Comparison of ENCODE assay signal across 13 cellular contexts in the genomic region with DNA sequence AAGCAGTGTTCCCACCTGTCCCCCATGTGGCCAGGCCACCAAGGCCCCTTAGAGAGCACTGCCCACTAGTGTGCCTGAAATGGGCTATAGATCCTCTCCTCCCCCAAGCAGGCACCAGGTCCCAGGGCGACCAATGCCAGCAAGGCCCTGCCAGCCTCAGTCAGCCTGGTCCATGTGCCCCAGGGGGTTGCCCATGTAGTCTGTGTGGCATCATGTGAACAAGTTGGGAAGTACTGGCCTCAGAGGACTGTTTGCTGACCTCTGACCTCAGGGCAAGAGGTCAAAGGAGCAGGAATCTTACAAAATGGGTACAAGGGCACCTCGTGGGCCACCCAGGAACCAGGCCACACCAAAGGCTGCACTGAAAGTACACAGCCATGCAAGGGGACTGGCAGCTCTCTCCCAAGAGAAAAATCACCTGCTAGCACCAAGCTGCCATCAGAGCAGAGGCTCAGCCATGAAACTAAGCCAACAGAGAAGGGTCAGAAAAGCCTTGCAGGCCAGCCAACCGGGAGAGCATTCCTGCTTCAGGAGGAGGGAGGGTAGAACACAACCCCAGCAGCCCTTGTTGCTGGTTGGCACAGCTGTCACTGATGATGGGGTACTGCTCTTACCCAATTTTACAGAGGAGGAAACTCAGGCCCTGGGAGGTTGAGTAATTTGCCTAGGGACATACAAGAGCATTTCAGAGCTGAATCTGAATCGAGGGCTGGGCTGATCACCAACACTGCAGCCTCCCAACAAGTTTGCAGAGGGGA. TPM values are rescaled to one million over a fixed set of nuclear protein-coding genes. Genes with fewer than 3 reads are reported as not detected.
DNase-seq lines count a peak whose midpoint lies in the region; ATAC-seq and TF ChIP-seq lines count a peak whose summit lies in the region.
"Had no signal": no experiment of that assay in that cellular context is flagged by ENCODE, and none has a peak within 500 bp of the region (broad histone marks: within the 10 kb centered on the region; RNA-seq: fewer than 3 reads in every experiment).

No MANE protein-coding gene starts in this region.

- intact Hi-C loops in activated CD4-positive, alpha-beta memory T cell treated with anti-CD3 and anti-CD28 coated beads for 36 hours (cut with micrococcal nuclease): no loop called here
- intact Hi-C loops in gastrocnemius medialis (cut with DNase I; ENCODE audit: low total_unique reads): no loop called here
- intact Hi-C loops in ascending aorta (cut with DNase I): no loop called here

- no peak for TF ChIP-seq CTCF in gastrocnemius medialis (IDR thresholded peaks at IDR 0.05 in 4 of 5, conservative IDR thresholded peaks at IDR 0.05 in 1 of 5)
- TF ChIP-seq CTCF in ascending aorta (IDR thresholded peaks at IDR 0.05): no peak

- DNase-seq in activated CD4-positive, alpha-beta memory T cell treated with anti-CD3 and anti-CD28 coated beads for 36 hours: no peak
- no peak for DNase-seq in activated CD4-positive, alpha-beta memory T cell treated with anti-CD3 and anti-CD28 coated beads, Interleukin-2, amount 10 ng/mL, durations not matched to agents 7 days and 5 days
- DNase-seq in RPMI7951 (ENCODE audit: low read depth) (peak; percentile 60), fibroblast of gingiva (ENCODE audit: low read depth) (peak; percentile 96), gastrocnemius medialis (peak in 1 of 2 donors; percentile 64), cerebellar nuclear complex (lab: John Stamatoyannopoulos, UW) (no peak), NCI-H2107 (lab: John Stamatoyannopoulos, UW) (no peak), ascending aorta (ENCODE audit: low spot score in 2 of 2) (no peak)
- DNase-seq: activated effector memory CD4-positive, alpha-beta T cell treated with Interleukin-2 at 50 U/mL for 16 hours; kidney; NCI-H1436 treated with DMSO at 0.1 percent for 48 hours; stimulated activated naive CD4-positive, alpha-beta T cell had no signal

- no peaks in the 10 kb centered on the region for H3K27me3 ChIP-seq in gastrocnemius medialis
- H3K27me3 ChIP-seq in ascending aorta: no peaks in the 10 kb centered on the region

- H3K9me3 ChIP-seq in gastrocnemius medialis (no peaks in the 10 kb centered on the region), ascending aorta (no peaks in the 10 kb centered on the region)

- H3K36me3 ChIP-seq in gastrocnemius medialis (no peaks in the 10 kb centered on the region), ascending aorta (no peaks in the 10 kb centered on the region)

- H3K4me3 ChIP-seq in gastrocnemius medialis (no peak overlapping the region), ascending aorta (no peak overlapping the region)
- H3K4me3 ChIP-seq: SK-N-MC had no signal

- peaks cover 0 to 13% of the 10 kb centered on the region in 2 donors for H3K4me1 ChIP-seq in gastrocnemius medialis
- H3K4me1 ChIP-seq in ascending aorta: no peaks in the 10 kb centered on the region

- H3K27me3 Mint-ChIP-seq in activated CD4-positive, alpha-beta memory T cell treated with anti-CD3 and anti-CD28 coated beads for 36 hours: no peaks in the 10 kb centered on the region
- no peaks in the 10 kb centered on the region for H3K27me3 Mint-ChIP-seq in activated CD4-positive, alpha-beta memory T cell treated with anti-CD3 and anti-CD28 coated beads, Interleukin-2, amount 10 ng/mL, durations not matched to agents 7 days and 5 days

- H3K4me3 Mint-ChIP-seq in activated CD4-positive, alpha-beta memory T cell treated with anti-CD3 and anti-CD28 coated beads for 36 hours: no peak overlapping the region
- no peak overlapping the region for H3K4me3 Mint-ChIP-seq in activated CD4-positive, alpha-beta memory T cell treated with anti-CD3 and anti-CD28 coated beads, Interleukin-2, amount 10 ng/mL, durations not matched to agents 7 days and 5 days

- peaks cover 40% of the 10 kb centered on the region for H3K4me1 Mint-ChIP-seq in activated CD4-positive, alpha-beta memory T cell treated with anti-CD3 and anti-CD28 coated beads for 36 hours (ENCODE audit: low read depth)
- peaks cover 61% of the 10 kb centered on the region for H3K4me1 Mint-ChIP-seq in activated CD4-positive, alpha-beta memory T cell treated with anti-CD3 and anti-CD28 coated beads, Interleukin-2, amount 10 ng/mL, durations not matched to agents 7 days and 5 days

- no peaks in the 10 kb centered on the region for H3K9me3 Mint-ChIP-seq in activated CD4-positive, alpha-beta memory T cell treated with anti-CD3 and anti-CD28 coated beads for 36 hours
- no peaks in the 10 kb centered on the region for H3K9me3 Mint-ChIP-seq in activated CD4-positive, alpha-beta memory T cell treated with anti-CD3 and anti-CD28 coated beads, Interleukin-2, amount 10 ng/mL, durations not matched to agents 7 days and 5 days

- peak overlapping the region; percentile 87 for H3K27ac Mint-ChIP-seq in activated CD4-positive, alpha-beta memory T cell treated with anti-CD3 and anti-CD28 coated beads for 36 hours
- no peak overlapping the region for H3K27ac Mint-ChIP-seq in activated CD4-positive, alpha-beta memory T cell treated with anti-CD3 and anti-CD28 coated beads, Interleukin-2, amount 10 ng/mL, durations not matched to agents 7 days and 5 days

- CTCF ChIA-PET in activated CD4-positive, alpha-beta memory T cell treated with anti-CD3 and anti-CD28 coated beads for 36 hours (lab: Charles Lee): interaction anchor here (1.1 to 1.5 kb wide), 2 partner anchors 23 to 68 kb away, joined by 3 to 8 read pairs; no protein-coding TSS in a partner anchor
- CTCF ChIA-PET in activated CD4-positive, alpha-beta memory T cell treated with anti-CD3 and anti-CD28 coated beads, Interleukin-2, amount 10 ng/mL, durations not matched to agents 7 days and 5 days (lab: Charles Lee): interaction anchor here (0.8 to 1.5 kb wide), 3 partner anchors 11 to 23 kb away, joined by 3 to 6 read pairs (median 3); no protein-coding TSS in a partner anchor

- H3K27ac ChIP-seq in gastrocnemius medialis: peak overlapping the region; percentile 39 to 81 (median 54)
- no peak overlapping the region for H3K27ac ChIP-seq in ascending aorta
- H3K27ac ChIP-seq: SK-N-MC had no signal

- POLR2A ChIA-PET in activated CD4-positive, alpha-beta memory T cell treated with anti-CD3 and anti-CD28 coated beads for 36 hours (lab: Charles Lee): interaction anchor here (0.9 to 2.2 kb wide), 4 partner anchors 11 to 35 kb away, joined by 3 to 10 read pairs (median 6); no protein-coding TSS in a partner anchor
- POLR2A ChIA-PET in activated CD4-positive, alpha-beta memory T cell treated with anti-CD3 and anti-CD28 coated beads, Interleukin-2, amount 10 ng/mL, durations not matched to agents 7 days and 5 days (lab: Charles Lee): interaction anchor here (0.9 to 1.3 kb wide), 4 partner anchors 10 to 146 kb away, joined by 3 to 6 read pairs (median 4); partner anchors contain the start of gene BLM

- peak; percentile 63 to 70 for ATAC-seq in gastrocnemius medialis

- H3K36me3 Mint-ChIP-seq in activated CD4-positive, alpha-beta memory T cell treated with anti-CD3 and anti-CD28 coated beads for 36 hours: no peaks in the 10 kb centered on the region
- H3K36me3 Mint-ChIP-seq in activated CD4-positive, alpha-beta memory T cell treated with anti-CD3 and anti-CD28 coated beads, Interleukin-2, amount 10 ng/mL, durations not matched to agents 7 days and 5 days (ENCODE audit: low read depth): no peaks in the 10 kb centered on the region

- no peak for TF ChIP-seq POLR2A in gastrocnemius medialis (IDR thresholded peaks at IDR 0.05)

- in situ Hi-C loops in gastrocnemius medialis (cut with MboI; ENCODE audit: low sequenced_read_pairs in 4 of 4): no loop called here

RNA-seq across cellular contexts. Expression of gene FURIN, which starts 5.2 kb away (rescaled TPM):
- 100 to 1,000 TPM; 576 to 590 TPM for total RNA-seq in activated CD4-positive, alpha-beta memory T cell treated with anti-CD3 and anti-CD28 coated beads for 36 hours
- total RNA-seq in activated CD4-positive, alpha-beta memory T cell treated with anti-CD3 and anti-CD28 coated beads, Interleukin-2, amount 10 ng/mL, durations not matched to agents 7 days and 5 days: 100 to 1,000 TPM; 550 to 553 TPM
- 20.4 and 32.5 TPM in 2 replicates for total RNA-seq in RPMI7951 (2014; rRNA removed; shearing (Covaris generic))
- 100 to 1,000 TPM in 3 of 4 donors, 10 to 100 TPM in 1; 76.7 to 159 (median 118) TPM for total RNA-seq in gastrocnemius medialis
- total RNA-seq in ascending aorta: 86.3 TPM

RNA-seq across cellular contexts. Expression of gene FES, which starts 21.2 kb away (rescaled TPM):
- 10 to 100 TPM; 18.0 to 21.1 TPM for total RNA-seq in activated CD4-positive, alpha-beta memory T cell treated with anti-CD3 and anti-CD28 coated beads for 36 hours
- 10 to 100 TPM; 31.2 to 32.4 TPM for total RNA-seq in activated CD4-positive, alpha-beta memory T cell treated with anti-CD3 and anti-CD28 coated beads, Interleukin-2, amount 10 ng/mL, durations not matched to agents 7 days and 5 days
- 3.5 and 4.7 TPM in 2 replicates for total RNA-seq in RPMI7951 (2014; rRNA removed; shearing (Covaris generic))
- total RNA-seq in gastrocnemius medialis: 10 to 100 TPM in 2 of 4 donors, 1 to 10 TPM in 2; 5.3 to 13.5 (median 10.1) TPM
- 65.1 TPM for total RNA-seq in ascending aorta

RNA-seq across cellular contexts. Expression of gene MAN2A2, which starts 40.0 kb away (rescaled TPM):
- 10 to 100 TPM; 98.1 to 99.2 TPM for total RNA-seq in activated CD4-positive, alpha-beta memory T cell treated with anti-CD3 and anti-CD28 coated beads for 36 hours
- 100 to 1,000 TPM; 132 to 133 TPM for total RNA-seq in activated CD4-positive, alpha-beta memory T cell treated with anti-CD3 and anti-CD28 coated beads, Interleukin-2, amount 10 ng/mL, durations not matched to agents 7 days and 5 days
- total RNA-seq in RPMI7951 (2014; rRNA removed; shearing (Covaris generic)): 6.5 and 7.1 TPM in 2 replicates
- 100 to 1,000 TPM in 2 of 4 donors, 10 to 100 TPM in 2; 56.8 to 124 (median 92.4) TPM for total RNA-seq in gastrocnemius medialis
- total RNA-seq in ascending aorta: 90.4 TPM

Comparison
In these comparisons a context has a peak if more than half of its experiments do, and no peak if none do; other contexts are left out.
1. DNase-seq: peak in RPMI7951 (single experiment) and fibroblast of gingiva (single experiment); none in activated CD4-positive, alpha-beta memory T cell treated with anti-CD3 and anti-CD28 coated beads for 36 hours (single experiment), activated CD4-positive, alpha-beta memory T cell treated with anti-CD3 and anti-CD28 coated beads, Interleukin-2, amount 10 ng/mL, durations not matched to agents 7 days and 5 days (single experiment), cerebellar nuclear complex (0 of 2), NCI-H2107 (single experiment) and ascending aorta (0 of 2).
2. H3K27ac ChIP-seq: peak in gastrocnemius medialis (4 of 4); none in ascending aorta (0 of 2).